Comparison of ENCODE assay signal across 8 cellular contexts in genomic region chr9:37591775-37592107, GRCh38. TPM values are rescaled to one million over a fixed set of nuclear protein-coding genes. Genes with fewer than 3 reads are reported as not detected.
A peak's percentile ranks its signal among the peaks of the same experiment; 100 is the strongest.
DNase-seq lines count a peak whose midpoint lies in the region; ATAC-seq and TF ChIP-seq lines count a peak whose summit lies in the region.

No MANE protein-coding gene starts in this region.

- H3K4me1 ChIP-seq in suprapubic skin, result peaks cover 36% of the 10 kb centered on the region

- H3K36me3 ChIP-seq in suprapubic skin, result peaks cover 20% of the 10 kb centered on the region

- TF ChIP-seq CTCF in activated B cell treated with CpG ODN at 0.5 μM for 24 hours (IDR thresholded peaks at IDR 0.05) (no peak), suprapubic skin (IDR thresholded peaks at IDR 0.05) (no peak)

- peak; percentile 43 for DNase-seq in NCI-H748 (lab: John Stamatoyannopoulos, UW; ENCODE audit: unreplicated experiment)
- DNase-seq in NCI-H748 treated with DMSO at 0.1 percent for 48 hours (lab: John Stamatoyannopoulos, UW), result no peak
- DNase-seq in activated B cell treated with CpG ODN at 0.5 μM for 24 hours, result no peak
- DNase-seq in suprapubic skin (ENCODE audit: low spot score in 2 of 2), result no peak
- DNase-seq in NCI-H1048 (lab: John Stamatoyannopoulos, UW), result no peak
- DNase-seq in NCI-H187 treated with DMSO at 0.1 percent for 48 hours (lab: John Stamatoyannopoulos, UW), result no peak

- peak overlapping the region; percentile 99 for H3K4me3 Mint-ChIP-seq in activated B cell treated with CpG ODN at 0.5 μM for 24 hours

- TF ChIP-seq EP300 in suprapubic skin (IDR thresholded peaks at IDR 0.05), result no peak

- H3K27me3 Mint-ChIP-seq in activated B cell treated with CpG ODN at 0.5 μM for 24 hours, result peaks cover under 1% of the 10 kb centered on the region

- WGBS in suprapubic skin, result 5% methylated on average over 10 of the region's 13 CpGs

- no peaks in the 10 kb centered on the region for H3K27me3 ChIP-seq in suprapubic skin

- peak overlapping the region; percentile 85 for H3K4me3 ChIP-seq in iPS-18c (ENCODE audit: insufficient read depth, low read depth, low read length)
- H3K4me3 ChIP-seq in suprapubic skin, result peak overlapping the region; percentile 70

- POLR2A ChIA-PET in activated B cell treated with CpG ODN at 0.5 μM for 24 hours (lab: Charles Lee), result interaction anchor here (0.6 to 2.7 kb wide), 25 partner anchors 8 to 568 kb away, joined by 3 to 27 read pairs (median 4); partner anchors contain the start of genes EXOSC3, FBXO10, GRHPR and POLR1E

- CTCF ChIA-PET in activated B cell treated with CpG ODN at 0.5 μM for 24 hours (lab: Charles Lee), result interaction anchor here (1.0 to 1.9 kb wide), 3 partner anchors 8 to 322 kb away, joined by 3 to 6 read pairs (median 5); no protein-coding TSS in a partner anchor

- ATAC-seq in activated B cell treated with CpG ODN at 0.5 μM for 24 hours (ENCODE audit: low read depth) (no peak), HG03521 (IDR thresholded peaks at IDR 0.05; ENCODE audit: unreplicated experiment) (no peak)

- H3K27ac ChIP-seq in suprapubic skin, result peak overlapping the region; percentile 78

- H3K9me3 Mint-ChIP-seq in activated B cell treated with CpG ODN at 0.5 μM for 24 hours, result no peaks in the 10 kb centered on the region

- peak overlapping the region; percentile 96 for H3K27ac Mint-ChIP-seq in activated B cell treated with CpG ODN at 0.5 μM for 24 hours

- intact Hi-C loops in activated B cell treated with CpG ODN at 0.5 μM for 24 hours (cut with micrococcal nuclease), result loop anchor here (1.0 to 10.0 kb wide), 6 partner anchors 9 to 1187 kb away; partner anchors contain the start of genes EXOSC3, RNF38 and SLC25A51

- TF ChIP-seq POLR2A in suprapubic skin (IDR thresholded peaks at IDR 0.05), result no peak

- no peaks in the 10 kb centered on the region for H3K9me3 ChIP-seq in iPS-18c (ENCODE audit: control insufficient read depth, insufficient read depth, low read length)
- no peaks in the 10 kb centered on the region for H3K9me3 ChIP-seq in suprapubic skin

- H3K36me3 Mint-ChIP-seq in activated B cell treated with CpG ODN at 0.5 μM for 24 hours (ENCODE audit: low read depth), result peaks cover 32% of the 10 kb centered on the region

- peaks cover 47% of the 10 kb centered on the region for H3K4me1 Mint-ChIP-seq in activated B cell treated with CpG ODN at 0.5 μM for 24 hours

RNA-seq across cellular contexts. Expression of gene TOMM5, which starts 0.7 kb away (rescaled TPM):
- 77.8 and 80.3 TPM in 2 replicates for total RNA-seq in activated B cell treated with CpG ODN at 0.5 μM for 24 hours
- total RNA-seq in suprapubic skin, result 10 to 100 TPM; 44.3 to 82.1 (median 76.0) TPM

RNA-seq across cellular contexts. Expression of gene FBXO10, which starts 15.6 kb away (rescaled TPM):
- total RNA-seq in activated B cell treated with CpG ODN at 0.5 μM for 24 hours (29.8 and 39.4 TPM in 2 replicates), suprapubic skin (1 to 10 TPM; 2.7 to 4.7 (median 3.2) TPM)

RNA-seq across cellular contexts. Expression of gene FRMPD1, which starts 59.0 kb away (rescaled TPM):
- total RNA-seq in activated B cell treated with CpG ODN at 0.5 μM for 24 hours (0.07 TPM in 1 of 2 replicates, not detected in the other), suprapubic skin (10 to 100 TPM in 3 of 4 donors, 1 to 10 TPM in 1; 7.9 to 15.4 (median 11.2) TPM)
